In genomic region chr17:37339321-37339720, GRCh38 we compare ENCODE assay signal across 1 cellular context.
TF ChIP-seq lines count a peak whose summit lies in the region.

No MANE protein-coding gene starts in this region.

TF ChIP-seq in HCT116, 20 proteins besides CTCF, POLR2A, EP300 and RAD21:
- no peak for TF ChIP-seq EGR1 (IDR thresholded peaks at IDR 0.05; ENCODE audit: low read depth)
- TF ChIP-seq SRF (IDR thresholded peaks at IDR 0.05; ENCODE audit: low read depth) = no peak
- TF ChIP-seq ZFX (IDR thresholded peaks at IDR 0.05) = no peak
- no peak for TF ChIP-seq ZNF274 (IDR thresholded peaks at IDR 0.05; ENCODE audit: low read depth, low read length)
- TF ChIP-seq JUND (IDR thresholded peaks at IDR 0.05) = no peak
- no peak for TF ChIP-seq FOSL1 (IDR thresholded peaks at IDR 0.05; ENCODE audit: low read depth)
- no peak for TF ChIP-seq SIN3A (IDR thresholded peaks at IDR 0.05; ENCODE audit: low read depth)
- no peak for TF ChIP-seq SP1 (IDR thresholded peaks at IDR 0.05; ENCODE audit: low read depth)
- no peak for TF ChIP-seq YY1 (IDR thresholded peaks at IDR 0.05; ENCODE audit: extremely low read depth, insufficient replicate concordance, low read depth, low read length)
- TF ChIP-seq EZH2 (IDR thresholded peaks at IDR 0.05) = no peak
- TF ChIP-seq EZH2phosphoT487 (IDR thresholded peaks at IDR 0.05; ENCODE audit: borderline replicate concordance) = no peak
- no peak for TF ChIP-seq ATF3 (IDR thresholded peaks at IDR 0.05)
- TF ChIP-seq CEBPB (IDR thresholded peaks at IDR 0.05; ENCODE audit: low read depth) = no peak
- TF ChIP-seq, protein P1, sequence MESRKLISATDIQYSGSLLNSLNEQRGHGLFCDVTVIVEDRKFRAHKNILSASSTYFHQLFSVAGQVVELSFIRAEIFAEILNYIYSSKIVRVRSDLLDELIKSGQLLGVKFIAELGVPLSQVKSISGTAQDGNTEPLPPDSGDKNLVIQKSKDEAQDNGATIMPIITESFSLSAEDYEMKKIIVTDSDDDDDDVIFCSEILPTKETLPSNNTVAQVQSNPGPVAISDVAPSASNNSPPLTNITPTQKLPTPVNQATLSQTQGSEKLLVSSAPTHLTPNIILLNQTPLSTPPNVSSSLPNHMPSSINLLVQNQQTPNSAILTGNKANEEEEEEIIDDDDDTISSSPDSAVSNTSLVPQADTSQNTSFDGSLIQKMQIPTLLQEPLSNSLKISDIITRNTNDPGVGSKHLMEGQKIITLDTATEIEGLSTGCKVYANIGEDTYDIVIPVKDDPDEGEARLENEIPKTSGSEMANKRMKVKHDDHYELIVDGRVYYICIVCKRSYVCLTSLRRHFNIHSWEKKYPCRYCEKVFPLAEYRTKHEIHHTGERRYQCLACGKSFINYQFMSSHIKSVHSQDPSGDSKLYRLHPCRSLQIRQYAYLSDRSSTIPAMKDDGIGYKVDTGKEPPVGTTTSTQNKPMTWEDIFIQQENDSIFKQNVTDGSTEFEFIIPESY (IDR thresholded peaks at IDR 0.05; ENCODE audit: extremely low read depth, insufficient replicate concordance, low read length) = no peak
- no peak for TF ChIP-seq TCF7L2 (IDR thresholded peaks at IDR 0.05; ENCODE audit: borderline replicate concordance, extremely low read depth, insufficient read depth, insufficient read length)
- no peak for TF ChIP-seq CBX3 (IDR thresholded peaks at IDR 0.05; ENCODE audit: low read depth)
- no peak for TF ChIP-seq POLR2AphosphoS5 (IDR thresholded peaks at IDR 0.05; ENCODE audit: low read depth, low read length)
- no peak for TF ChIP-seq ELF1 (IDR thresholded peaks at IDR 0.05; ENCODE audit: borderline replicate concordance, low read depth)
